1 cellular context compared by ENCODE assay signal in the genomic region with DNA sequence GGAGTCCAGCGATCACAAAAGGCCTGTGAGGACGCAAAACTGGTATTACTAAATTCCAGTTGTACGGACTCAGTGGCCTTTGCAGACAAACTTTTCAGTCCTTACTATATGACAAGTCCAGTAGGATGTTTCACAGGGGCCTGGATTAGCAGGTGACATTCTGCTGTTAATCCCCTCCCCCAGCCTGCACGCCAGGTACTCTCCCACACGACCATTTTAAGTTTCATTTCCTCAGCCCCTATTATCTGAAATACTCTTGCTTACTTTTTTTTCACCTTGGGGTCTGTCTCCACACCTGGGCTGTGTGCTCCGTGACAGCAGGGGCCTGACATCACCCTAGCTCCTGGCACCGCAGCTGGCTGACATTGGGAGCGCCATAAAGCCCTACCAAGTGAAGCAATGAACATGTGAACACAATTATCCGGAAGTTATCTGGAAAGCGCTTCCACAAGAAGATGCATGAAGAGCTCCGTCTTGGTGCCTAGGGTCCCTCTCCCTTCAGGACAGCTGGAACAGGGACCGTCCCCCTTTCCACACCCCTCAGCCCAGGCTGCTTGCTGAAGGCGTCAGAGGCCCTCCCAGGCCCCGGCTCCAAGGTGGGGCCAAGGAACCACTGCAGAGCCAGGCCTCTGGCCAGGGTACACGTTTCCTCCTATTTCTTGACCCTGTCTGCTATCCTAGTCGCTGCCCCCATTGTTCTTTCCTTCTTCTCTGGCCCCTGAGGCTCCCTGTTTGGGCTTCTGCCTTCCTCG.
TF ChIP-seq lines count a peak whose summit lies in the region.

No MANE protein-coding gene starts in this region.

TF ChIP-seq in H1, 55 proteins besides CTCF, POLR2A, EP300 and RAD21 (continued from another document):
- no peak for TF ChIP-seq JUN (IDR thresholded peaks at IDR 0.05; ENCODE audit: low read depth, low read length)
- no peak for TF ChIP-seq CHD1 (IDR thresholded peaks at IDR 0.05; ENCODE audit: low read depth, low read length)
- no peak for TF ChIP-seq YY1 (IDR thresholded peaks at IDR 0.05; ENCODE audit: low read depth, low read length)
- no peak for TF ChIP-seq SP2 (IDR thresholded peaks at IDR 0.05; ENCODE audit: low read length)
